Comparison of ENCODE assay signal across 8 cellular contexts in the genomic region with DNA sequence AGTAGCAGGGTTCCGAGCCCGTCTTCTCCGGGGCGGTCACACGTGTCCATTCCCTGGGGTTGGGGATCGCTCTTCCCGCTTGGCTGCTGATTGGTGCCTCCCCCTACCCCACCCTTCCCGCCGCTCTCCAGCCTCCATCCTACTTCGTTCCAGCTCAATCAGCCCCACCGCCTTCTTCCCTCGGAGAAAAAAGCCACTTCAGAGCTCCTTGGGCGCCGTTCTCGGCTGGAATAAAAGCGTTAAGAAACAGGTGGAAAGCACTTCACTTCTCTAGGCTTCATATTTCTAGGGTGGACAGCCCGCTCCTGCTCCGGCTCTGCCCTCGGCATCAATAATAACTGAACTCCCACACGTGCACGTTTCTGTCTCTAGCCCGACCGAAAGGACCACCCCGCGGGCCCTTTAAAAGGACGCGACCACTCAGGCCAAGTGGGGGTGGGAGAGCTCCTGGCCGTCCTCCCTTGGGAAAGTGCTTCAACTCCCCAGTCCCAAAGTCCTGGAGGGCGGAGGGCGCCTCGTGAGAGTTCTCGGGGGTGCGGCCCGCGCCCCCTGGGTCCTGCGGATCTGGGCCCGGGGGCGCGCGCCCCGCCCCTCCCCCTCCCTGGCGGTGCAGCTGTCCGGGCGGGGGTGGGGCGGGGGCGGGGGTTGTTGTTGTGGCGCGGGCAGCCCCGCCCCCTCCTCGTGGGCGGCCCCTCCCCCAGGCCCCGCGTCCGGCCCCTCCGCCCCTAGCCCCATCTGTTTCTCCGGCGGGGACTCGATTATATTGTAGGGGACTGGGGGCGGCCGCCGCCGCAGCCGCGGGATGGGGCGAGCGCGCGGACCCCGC. TPM values are rescaled to one million over a fixed set of nuclear protein-coding genes. Genes with fewer than 3 reads are reported as not detected.
DNase-seq lines count a peak whose midpoint lies in the region; ATAC-seq and TF ChIP-seq lines count a peak whose summit lies in the region.

A gene (plus strand): TSS at position 734 of the 826 bp plus-strand sequence. CDS start 324 bp downstream, outside the sequence.

- H3K4me3 ChIP-seq in MG63, result peak within 1 kb of the TSS; percentile 30

- no peaks in the 10 kb centered on the region for H3K4me1 ChIP-seq in foreskin keratinocyte

- peaks cover 47% of the 10 kb centered on the region for H3K27me3 ChIP-seq in MG63
- peaks cover 74% of the 10 kb centered on the region for H3K27me3 ChIP-seq in foreskin keratinocyte

- peak within 1 kb of the TSS; percentile 41 for H3K4me3 Mint-ChIP-seq in natural killer cell treated with Interleukin-12 subunit alpha and Interleukin-12 subunit beta and Interleukin-15 and Interleukin-18, amount 100 ng/mL, for 72 hours

- peak; percentile 46 for DNase-seq in DMS 273 treated with DMSO at 0.1 percent for 48 hours (lab: John Stamatoyannopoulos, UW)
- no peak for DNase-seq in MG63
- DNase-seq in foreskin keratinocyte, result no peak
- DNase-seq in natural killer cell treated with Interleukin-12 subunit alpha and Interleukin-12 subunit beta and Interleukin-15 and Interleukin-18, amount 100 ng/mL, for 72 hours (ENCODE audit: low spot score), result no peak

- H3K36me3 ChIP-seq in MG63, result no peaks in the 10 kb centered on the region

- no peaks in the 10 kb centered on the region for H3K36me3 Mint-ChIP-seq in natural killer cell treated with Interleukin-12 subunit alpha and Interleukin-12 subunit beta and Interleukin-15 and Interleukin-18, amount 100 ng/mL, for 72 hours

- TF ChIP-seq CTCF in VCaP (conservative IDR thresholded peaks at IDR 0.05) (no peak), foreskin keratinocyte (conservative IDR thresholded peaks at IDR 0.05) (no peak)

- H3K9me3 Mint-ChIP-seq in natural killer cell treated with Interleukin-12 subunit alpha and Interleukin-12 subunit beta and Interleukin-15 and Interleukin-18, amount 100 ng/mL, for 72 hours, result no peaks in the 10 kb centered on the region

- H3K9me3 ChIP-seq in MG63, result no peaks in the 10 kb centered on the region

- ATAC-seq in foreskin keratinocyte (peak; percentile 25), GM18873 (IDR thresholded peaks at IDR 0.05; ENCODE audit: low FRiP score, unreplicated experiment) (no peak), GM18861 (IDR thresholded peaks at IDR 0.05; ENCODE audit: unreplicated experiment) (no peak), HG03159 (IDR thresholded peaks at IDR 0.05; ENCODE audit: unreplicated experiment) (no peak)
- ATAC-seq in natural killer cell treated with Interleukin-12 subunit alpha and Interleukin-12 subunit beta and Interleukin-15 and Interleukin-18, amount 100 ng/mL, for 72 hours, result no peak

- H3K27ac ChIP-seq in VCaP (peak within 1 kb of the TSS; percentile 90), foreskin keratinocyte (no peak within 1 kb of the TSS)

- H3K4me1 Mint-ChIP-seq in natural killer cell treated with Interleukin-12 subunit alpha and Interleukin-12 subunit beta and Interleukin-15 and Interleukin-18, amount 100 ng/mL, for 72 hours (ENCODE audit: low read depth in 2 of 2), result peaks cover 9 to 19% of the 10 kb centered on the region in 2 donors

- no peak within 1 kb of the TSS for H3K27ac Mint-ChIP-seq in natural killer cell treated with Interleukin-12 subunit alpha and Interleukin-12 subunit beta and Interleukin-15 and Interleukin-18, amount 100 ng/mL, for 72 hours

- peaks cover 39 to 56% of the 10 kb centered on the region in 2 donors for H3K27me3 Mint-ChIP-seq in natural killer cell treated with Interleukin-12 subunit alpha and Interleukin-12 subunit beta and Interleukin-15 and Interleukin-18, amount 100 ng/mL, for 72 hours

RNA-seq across cellular contexts. Expression of the gene that starts here (rescaled TPM):
- 0.07 and 0.20 TPM in 2 replicates for total RNA-seq in MG63 (2014; rRNA removed; shearing (Covaris generic); ENCODE audit: low replicate concordance)
- total RNA-seq in foreskin keratinocyte, result not detected in 2 replicates
- not detected in 2 replicates for polyA plus RNA-seq in foreskin keratinocyte
- total RNA-seq in natural killer cell treated with Interleukin-12 subunit alpha and Interleukin-12 subunit beta and Interleukin-15 and Interleukin-18, amount 100 ng/mL, for 72 hours, result not detected

Comparison
In these comparisons a context has a peak if more than half of its experiments do, and no peak if none do; other contexts are left out.
1. Peak in ATAC-seq in foreskin keratinocyte; RNA of the gene not detected or under 1 TPM.